Comparison of ENCODE assay signal across 3 cellular contexts in the genomic region with DNA sequence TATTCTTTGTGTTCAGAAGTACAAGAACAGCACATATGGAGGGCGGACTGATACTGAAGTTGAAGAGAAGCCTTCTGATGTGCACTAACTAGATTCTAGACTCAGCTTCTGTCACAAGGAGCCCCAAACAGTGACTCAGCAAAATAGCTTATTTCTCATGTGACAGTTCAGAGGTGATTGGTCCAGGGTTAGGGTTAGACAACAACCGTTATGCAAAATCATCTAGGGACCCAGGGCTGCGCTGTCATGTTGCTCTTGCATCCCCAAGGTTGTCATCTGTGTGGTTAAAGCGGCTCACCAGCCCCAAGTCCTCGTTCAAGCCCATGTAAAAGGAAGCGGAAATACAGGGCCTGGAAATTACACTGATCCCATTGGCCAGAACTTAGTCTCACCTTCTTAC. TPM values are rescaled to one million over a fixed set of nuclear protein-coding genes. Genes with fewer than 3 reads are reported as not detected.
"Had no signal": no experiment of that assay in that cellular context is flagged by ENCODE, and none has a peak within 500 bp of the region (broad histone marks: within the 10 kb centered on the region; RNA-seq: fewer than 3 reads in every experiment).

No MANE protein-coding gene starts in this region.

RNA-seq across cellular contexts. Expression of gene NPIPB9, which starts 30.1 kb away (rescaled TPM):
- total RNA-seq: endothelial cell of umbilical vein, epithelial cell of proximal tubule, gastrocnemius medialis had no signal
